Comparison of ENCODE assay signal across 1 cellular context in genomic region chr14:24131549-24131966, GRCh38.
TF ChIP-seq lines count a peak whose summit lies in the region.

No MANE protein-coding gene starts in this region.

TF ChIP-seq in GM23338, 12 proteins besides CTCF, POLR2A, EP300 and RAD21:
- no peak for TF ChIP-seq NANOG (IDR thresholded peaks at IDR 0.05; ENCODE audit: borderline replicate concordance)
- no peak for TF ChIP-seq ZNF331 (CRISPR knock-in tag; IDR thresholded peaks at IDR 0.05; ENCODE audit: low read depth)
- no peak for TF ChIP-seq JUNB (IDR thresholded peaks at IDR 0.05; ENCODE audit: unreplicated experiment)
- TF ChIP-seq ZNF114 (CRISPR knock-in tag; IDR thresholded peaks at IDR 0.05), result no peak
- TF ChIP-seq CREB1 (CRISPR knock-in tag; IDR thresholded peaks at IDR 0.05; ENCODE audit: low read depth), result no peak
- TF ChIP-seq EZH2 (IDR thresholded peaks at IDR 0.05; ENCODE audit: low read depth, unreplicated experiment), result no peak
- no peak for TF ChIP-seq REST (IDR thresholded peaks at IDR 0.05; ENCODE audit: unreplicated experiment)
- no peak for TF ChIP-seq POLR2AphosphoS5 (IDR thresholded peaks at IDR 0.05; ENCODE audit: low read depth)
- TF ChIP-seq, protein P1, sequence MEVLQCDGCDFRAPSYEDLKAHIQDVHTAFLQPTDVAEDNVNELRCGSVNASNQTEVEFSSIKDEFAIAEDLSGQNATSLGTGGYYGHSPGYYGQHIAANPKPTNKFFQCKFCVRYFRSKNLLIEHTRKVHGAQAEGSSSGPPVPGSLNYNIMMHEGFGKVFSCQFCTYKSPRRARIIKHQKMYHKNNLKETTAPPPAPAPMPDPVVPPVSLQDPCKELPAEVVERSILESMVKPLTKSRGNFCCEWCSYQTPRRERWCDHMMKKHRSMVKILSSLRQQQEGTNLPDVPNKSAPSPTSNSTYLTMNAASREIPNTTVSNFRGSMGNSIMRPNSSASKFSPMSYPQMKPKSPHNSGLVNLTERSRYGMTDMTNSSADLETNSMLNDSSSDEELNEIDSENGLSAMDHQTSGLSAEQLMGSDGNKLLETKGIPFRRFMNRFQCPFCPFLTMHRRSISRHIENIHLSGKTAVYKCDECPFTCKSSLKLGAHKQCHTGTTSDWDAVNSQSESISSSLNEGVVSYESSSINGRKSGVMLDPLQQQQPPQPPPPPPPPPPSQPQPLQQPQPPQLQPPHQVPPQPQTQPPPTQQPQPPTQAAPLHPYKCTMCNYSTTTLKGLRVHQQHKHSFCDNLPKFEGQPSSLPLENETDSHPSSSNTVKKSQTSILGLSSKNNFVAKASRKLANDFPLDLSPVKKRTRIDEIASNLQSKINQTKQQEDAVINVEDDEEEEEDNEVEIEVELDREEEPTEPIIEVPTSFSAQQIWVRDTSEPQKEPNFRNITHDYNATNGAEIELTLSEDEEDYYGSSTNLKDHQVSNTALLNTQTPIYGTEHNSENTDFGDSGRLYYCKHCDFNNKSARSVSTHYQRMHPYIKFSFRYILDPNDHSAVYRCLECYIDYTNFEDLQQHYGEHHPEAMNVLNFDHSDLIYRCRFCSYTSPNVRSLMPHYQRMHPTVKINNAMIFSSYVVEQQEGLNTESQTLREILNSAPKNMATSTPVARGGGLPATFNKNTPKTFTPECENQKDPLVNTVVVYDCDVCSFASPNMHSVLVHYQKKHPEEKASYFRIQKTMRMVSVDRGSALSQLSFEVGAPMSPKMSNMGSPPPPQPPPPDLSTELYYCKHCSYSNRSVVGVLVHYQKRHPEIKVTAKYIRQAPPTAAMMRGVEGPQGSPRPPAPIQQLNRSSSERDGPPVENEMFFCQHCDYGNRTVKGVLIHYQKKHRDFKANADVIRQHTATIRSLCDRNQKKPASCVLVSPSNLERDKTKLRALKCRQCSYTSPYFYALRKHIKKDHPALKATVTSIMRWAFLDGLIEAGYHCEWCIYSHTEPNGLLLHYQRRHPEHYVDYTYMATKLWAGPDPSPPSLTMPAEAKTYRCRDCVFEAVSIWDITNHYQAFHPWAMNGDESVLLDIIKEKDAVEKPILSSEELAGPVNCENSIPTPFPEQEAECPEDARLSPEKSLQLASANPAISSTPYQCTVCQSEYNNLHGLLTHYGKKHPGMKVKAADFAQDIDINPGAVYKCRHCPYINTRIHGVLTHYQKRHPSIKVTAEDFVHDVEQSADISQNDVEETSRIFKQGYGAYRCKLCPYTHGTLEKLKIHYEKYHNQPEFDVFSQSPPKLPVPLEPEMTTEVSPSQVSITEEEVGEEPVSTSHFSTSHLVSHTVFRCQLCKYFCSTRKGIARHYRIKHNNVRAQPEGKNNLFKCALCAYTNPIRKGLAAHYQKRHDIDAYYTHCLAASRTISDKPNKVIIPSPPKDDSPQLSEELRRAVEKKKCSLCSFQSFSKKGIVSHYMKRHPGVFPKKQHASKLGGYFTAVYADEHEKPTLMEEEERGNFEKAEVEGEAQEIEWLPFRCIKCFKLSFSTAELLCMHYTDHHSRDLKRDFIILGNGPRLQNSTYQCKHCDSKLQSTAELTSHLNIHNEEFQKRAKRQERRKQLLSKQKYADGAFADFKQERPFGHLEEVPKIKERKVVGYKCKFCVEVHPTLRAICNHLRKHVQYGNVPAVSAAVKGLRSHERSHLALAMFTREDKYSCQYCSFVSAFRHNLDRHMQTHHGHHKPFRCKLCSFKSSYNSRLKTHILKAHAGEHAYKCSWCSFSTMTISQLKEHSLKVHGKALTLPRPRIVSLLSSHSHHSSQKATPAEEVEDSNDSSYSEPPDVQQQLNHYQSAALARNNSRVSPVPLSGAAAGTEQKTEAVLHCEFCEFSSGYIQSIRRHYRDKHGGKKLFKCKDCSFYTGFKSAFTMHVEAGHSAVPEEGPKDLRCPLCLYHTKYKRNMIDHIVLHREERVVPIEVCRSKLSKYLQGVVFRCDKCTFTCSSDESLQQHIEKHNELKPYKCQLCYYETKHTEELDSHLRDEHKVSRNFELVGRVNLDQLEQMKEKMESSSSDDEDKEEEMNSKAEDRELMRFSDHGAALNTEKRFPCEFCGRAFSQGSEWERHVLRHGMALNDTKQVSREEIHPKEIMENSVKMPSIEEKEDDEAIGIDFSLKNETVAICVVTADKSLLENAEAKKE (CRISPR knock-in tag; IDR thresholded peaks at IDR 0.05), result no peak
- TF ChIP-seq EZH2phosphoT487 (IDR thresholded peaks at IDR 0.05; ENCODE audit: unreplicated experiment), result no peak
- TF ChIP-seq, protein P2, sequence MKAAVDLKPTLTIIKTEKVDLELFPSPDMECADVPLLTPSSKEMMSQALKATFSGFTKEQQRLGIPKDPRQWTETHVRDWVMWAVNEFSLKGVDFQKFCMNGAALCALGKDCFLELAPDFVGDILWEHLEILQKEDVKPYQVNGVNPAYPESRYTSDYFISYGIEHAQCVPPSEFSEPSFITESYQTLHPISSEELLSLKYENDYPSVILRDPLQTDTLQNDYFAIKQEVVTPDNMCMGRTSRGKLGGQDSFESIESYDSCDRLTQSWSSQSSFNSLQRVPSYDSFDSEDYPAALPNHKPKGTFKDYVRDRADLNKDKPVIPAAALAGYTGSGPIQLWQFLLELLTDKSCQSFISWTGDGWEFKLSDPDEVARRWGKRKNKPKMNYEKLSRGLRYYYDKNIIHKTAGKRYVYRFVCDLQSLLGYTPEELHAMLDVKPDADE (IDR thresholded peaks at IDR 0.05), result no peak
- TF ChIP-seq STAT1 (IDR thresholded peaks at IDR 0.05; ENCODE audit: unreplicated experiment), result no peak
